Comparison of ENCODE assay signal across 24 cellular contexts in genomic region chr1:245578751-245579150, GRCh38.
"Had no signal": no experiment of that assay in that cellular context is flagged by ENCODE, and none has a peak within 500 bp of the region (broad histone marks: within the 10 kb centered on the region; RNA-seq: fewer than 3 reads in every experiment).

No MANE protein-coding gene starts in this region.

- ATAC-seq: activated T-cell treated with anti-CD3 and anti-CD28 coated beads, Interleukin-2, amount 50 U/mL, for 4 hours; K562; Panc1; Right ventricle myocardium inferior; T-helper 17 cell; WTC11 had no signal

- H3K4me3 ChIP-seq: K562 had no signal

- H3K36me3 Mint-ChIP-seq: activated naive CD8-positive, alpha-beta T cell treated with anti-CD3 and anti-CD28 coated beads for 36 hours; WTC11 had no signal

- H3K27ac Mint-ChIP-seq: activated naive CD8-positive, alpha-beta T cell treated with anti-CD3 and anti-CD28 coated beads for 36 hours; T-helper 17 cell; WTC11 had no signal

- H3K9me3 Mint-ChIP-seq: activated naive CD8-positive, alpha-beta T cell treated with anti-CD3 and anti-CD28 coated beads for 36 hours; activated T-cell treated with anti-CD3 and anti-CD28 coated beads, Interleukin-2, amount 50 U/mL, for 4 hours; WTC11 had no signal

- DNase-seq: activated CD4-positive, alpha-beta T cell treated with anti-CD3 and anti-CD28 coated beads for 48 hours; activated CD4-positive, alpha-beta T cell treated with anti-CD3 and anti-CD28 coated beads, Interleukin-2, amount 50 U/mL, for 48 hours; activated CD4-positive, CD25-positive, alpha-beta regulatory T cell treated with anti-CD3 and anti-CD28 coated beads, Interleukin-2, amount 50 U/mL, for 72 hours; activated CD8-positive, alpha-beta memory T cell treated with anti-CD3 and anti-CD28 coated beads for 24 hours; activated naive CD4-positive, alpha-beta T cell treated with Interleukin-2 at 50 U/mL for 16 hours; activated naive CD8-positive, alpha-beta T cell treated with anti-CD3 and anti-CD28 coated beads for 36 hours; activated T-cell treated with anti-CD3 and anti-CD28 coated beads, Interleukin-2, amount 50 U/mL, for 4 hours; anterior cingulate cortex; cerebellar nuclear complex; Kasumi-1; NCI-H1048; NCI-H1930; NCI-H2227 treated with DMSO at 0.1 percent for 48 hours; NCI-H446 treated with DMSO at 0.1 percent for 48 hours; NCI-H524 treated with DMSO at 0.1 percent for 48 hours; NK-92 treated with Interleukin-12 subunit alpha and Interleukin-12 subunit beta, amount 100 ng/mL, for 24 hours; OCI-M1; RPMI8226; T-helper 17 cell; T-helper 9 cell had no signal
